ENCODE assay signal across 13 cellular contexts in the genomic region with DNA sequence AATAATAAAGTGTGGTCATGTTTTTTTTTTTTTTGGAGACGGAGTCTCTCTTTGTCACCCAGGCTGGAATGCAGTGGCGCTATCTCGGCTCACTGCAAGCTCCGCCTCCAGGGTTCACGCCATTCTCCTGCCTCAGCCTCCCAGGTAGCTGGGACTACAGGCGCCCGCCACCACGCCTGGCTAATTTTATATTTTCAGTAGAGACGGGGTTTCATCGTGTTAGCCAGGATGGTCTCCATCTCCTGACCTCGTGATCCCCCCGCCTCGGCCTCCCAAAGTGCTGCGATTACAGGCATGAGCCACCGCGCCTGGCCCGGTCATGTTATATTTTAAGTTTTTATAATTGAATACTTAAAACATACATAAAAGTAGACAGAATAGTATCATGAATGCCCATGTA. TPM values are rescaled to one million over a fixed set of nuclear protein-coding genes. Genes with fewer than 3 reads are reported as not detected.
"Had no signal": no experiment of that assay in that cellular context is flagged by ENCODE, and none has a peak within 500 bp of the region (broad histone marks: within the 10 kb centered on the region; RNA-seq: fewer than 3 reads in every experiment).

No MANE protein-coding gene starts in this region.

RNA-seq across cellular contexts. Expression of gene DHRS9, which starts 5.2 kb away (rescaled TPM):
- total RNA-seq: activated CD4-positive, alpha-beta memory T cell treated with anti-CD3 and anti-CD28 coated beads, Interleukin-2, amount 10 ng/mL, durations not matched to agents 7 days and 5 days; activated CD4-positive, alpha-beta T cell treated with anti-CD3 and anti-CD28 coated beads, Interleukin-2, amount 10 ng/mL, durations not matched to agents 7 days and 5 days; activated CD8-positive, alpha-beta memory T cell treated with anti-CD3 and anti-CD28 coated beads, Interleukin-2, amount 10 ng/mL, durations not matched to agents 7 days and 5 days; activated CD8-positive, alpha-beta T cell treated with anti-CD3 and anti-CD28 coated beads for 36 hours; activated CD8-positive, alpha-beta T cell treated with anti-CD3 and anti-CD28 coated beads, Interleukin-2, amount 10 ng/mL, durations not matched to agents 7 days and 5 days; T-helper 17 cell; WTC11 had no signal

RNA-seq across cellular contexts. Expression of gene ABCB11, which starts 33.1 kb away (rescaled TPM):
- total RNA-seq: activated B cell treated with CpG ODN at 0.5 μM for 24 hours; activated CD4-positive, alpha-beta memory T cell treated with anti-CD3 and anti-CD28 coated beads for 36 hours; activated CD4-positive, alpha-beta memory T cell treated with anti-CD3 and anti-CD28 coated beads, Interleukin-2, amount 10 ng/mL, durations not matched to agents 7 days and 5 days; activated CD4-positive, alpha-beta T cell treated with anti-CD3 and anti-CD28 coated beads for 36 hours; activated CD4-positive, alpha-beta T cell treated with anti-CD3 and anti-CD28 coated beads, Interleukin-2, amount 10 ng/mL, durations not matched to agents 24 days and 14 days; activated CD8-positive, alpha-beta memory T cell treated with anti-CD3 and anti-CD28 coated beads for 36 hours; activated CD8-positive, alpha-beta memory T cell treated with anti-CD3 and anti-CD28 coated beads, Interleukin-2, amount 10 ng/mL, durations not matched to agents 7 days and 5 days; activated CD8-positive, alpha-beta T cell treated with anti-CD3 and anti-CD28 coated beads for 36 hours; T-helper 17 cell; T-helper 2 cell treated with Interferon-gamma antibody and Interleukin-4, amounts not matched to agents 100 ng/mL and 5 ng/mL, for 36 hours had no signal
